ENCODE assay signal across 8 cellular contexts in the genomic region with DNA sequence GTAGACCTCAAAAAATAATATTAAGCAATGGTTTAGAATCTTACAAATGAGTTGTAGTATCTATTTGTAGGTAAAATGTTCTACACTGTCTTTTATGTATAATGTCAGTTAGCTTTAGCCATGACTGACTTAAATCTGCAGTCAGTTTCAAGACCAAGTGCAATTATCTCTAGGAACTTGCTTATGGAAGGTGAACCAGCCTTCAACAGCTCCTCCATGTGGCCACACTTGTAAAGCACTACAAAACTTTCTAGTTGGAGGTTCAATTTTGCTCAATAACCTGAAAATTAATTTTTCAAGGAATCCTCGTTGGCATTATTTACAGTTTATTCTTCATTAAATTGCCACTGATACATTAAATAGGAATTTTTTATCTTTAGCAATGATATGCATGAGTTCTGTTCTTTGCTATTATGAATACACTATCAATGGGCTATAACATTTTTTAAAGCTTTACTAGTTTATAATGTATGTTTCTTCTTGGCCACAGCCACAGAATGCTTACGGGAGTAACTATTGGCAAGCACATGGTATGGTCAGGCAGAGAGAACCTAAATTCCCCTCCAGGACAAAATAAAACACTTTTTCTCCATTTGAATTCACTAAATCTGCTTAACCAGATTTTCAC.
A peak's percentile ranks its signal among the peaks of the same experiment; 100 is the strongest.
DNase-seq lines count a peak whose midpoint lies in the region; ATAC-seq and TF ChIP-seq lines count a peak whose summit lies in the region.

No MANE protein-coding gene starts in this region.

- no peak overlapping the region for H3K27ac ChIP-seq in Peyer's patch

- H3K4me2 ChIP-seq in Loucy (ENCODE audit: low read depth, low read length, poor library complexity, severe bottlenecking), result no peak overlapping the region

- intact Hi-C loops in mucosa of descending colon (cut with DNase I, micrococcal nuclease), result loop anchor here (5.0 to 10.0 kb wide), 3 partner anchors 153 to 325 kb away; no protein-coding TSS in a partner anchor

- H3K4me3 ChIP-seq in Loucy (ENCODE audit: low read length, poor library complexity, severe bottlenecking) (no peak overlapping the region), cardiac fibroblast (replicated peaks in 1 of 2; ENCODE audit: low read depth in 2 of 2, low read length in 2 of 2) (no peak overlapping the region), mucosa of descending colon (no peak overlapping the region), Peyer's patch (no peak overlapping the region)

- H3K9me3 ChIP-seq in Loucy (ENCODE audit: insufficient read depth, low read depth, low read length) (no peaks in the 10 kb centered on the region), mucosa of descending colon (no peaks in the 10 kb centered on the region), Peyer's patch (no peaks in the 10 kb centered on the region)

- H4K20me1 ChIP-seq in Loucy (ENCODE audit: insufficient read depth, low read length, poor library complexity, severe bottlenecking), result no peaks in the 10 kb centered on the region

- H3F3A ChIP-seq in Loucy (ENCODE audit: low read depth), result no peaks in the 10 kb centered on the region

- H3K4me1 ChIP-seq in Loucy (ENCODE audit: insufficient read depth, low read length, poor library complexity, severe bottlenecking) (no peaks in the 10 kb centered on the region), mucosa of descending colon (ENCODE audit: low read depth) (no peaks in the 10 kb centered on the region), Peyer's patch (no peaks in the 10 kb centered on the region)

- no peak for TF ChIP-seq POLR2A in Peyer's patch (IDR thresholded peaks at IDR 0.05)

- peak; percentile 53 for ATAC-seq in mucosa of descending colon
- no peak for ATAC-seq in GM18511 (IDR thresholded peaks at IDR 0.05; ENCODE audit: unreplicated experiment)

- H3K79me2 ChIP-seq in Loucy (ENCODE audit: insufficient read depth, low read length), result no peaks in the 10 kb centered on the region

- DNase-seq in stimulated activated CD4-positive, alpha-beta T cell treated with anti-CD3 and anti-CD28 coated beads, Interleukin-15, amount 100 ng/mL, for 24 hours, result peak; percentile 7
- no peak for DNase-seq in stimulated activated CD4-positive, alpha-beta T cell treated with anti-CD3 and anti-CD28 coated beads, Interleukin-1b, Interleukin-23, amount 100 ng/mL, for 48 hours
- DNase-seq in cardiac fibroblast (ENCODE audit: low read depth in 2 of 2) (peak; percentile 45 to 66), mucosa of descending colon (peak in 1 of 3 donors; percentile 52), Peyer's patch (no peak), COLO829 (ENCODE audit: low spot score) (no peak)

- peak; percentile 90 for TF ChIP-seq CTCF in Loucy (conservative IDR thresholded peaks at IDR 0.05; ENCODE audit: low read length)
- peak; percentile 75 for TF ChIP-seq CTCF in cardiac fibroblast (IDR thresholded peaks at IDR 0.05; ENCODE audit: low read depth, low read length)
- TF ChIP-seq CTCF in mucosa of descending colon (IDR thresholded peaks at IDR 0.05), result peak; percentile 15
- peak in 2 of 6 experiments; percentile 9 to 19 for TF ChIP-seq CTCF in Peyer's patch (IDR thresholded peaks at IDR 0.05)

- H3K9me2 ChIP-seq in Loucy (replicated peaks; ENCODE audit: low read depth, low read length), result no peaks in the 10 kb centered on the region

- H2AFZ ChIP-seq in Loucy (ENCODE audit: low read length), result no peak overlapping the region

- no peak overlapping the region for H3K9ac ChIP-seq in Loucy (ENCODE audit: low read depth, low read length, poor library complexity, severe bottlenecking)

- H3K27me3 ChIP-seq in Loucy (ENCODE audit: insufficient read depth, low read length, poor library complexity, severe bottlenecking), result no peaks in the 10 kb centered on the region
- no peaks in the 10 kb centered on the region for H3K27me3 ChIP-seq in Peyer's patch

- H3K36me3 ChIP-seq in Loucy (ENCODE audit: insufficient read depth, low read length) (no peaks in the 10 kb centered on the region), mucosa of descending colon (ENCODE audit: low read depth) (no peaks in the 10 kb centered on the region), Peyer's patch (no peaks in the 10 kb centered on the region)

Comparison
In these comparisons a context has a peak if more than half of its experiments do, and no peak if none do; other contexts are left out.
1. DNase-seq: peak in stimulated activated CD4-positive, alpha-beta T cell treated with anti-CD3 and anti-CD28 coated beads, Interleukin-15, amount 100 ng/mL, for 24 hours (single experiment) and cardiac fibroblast (2 of 2); none in stimulated activated CD4-positive, alpha-beta T cell treated with anti-CD3 and anti-CD28 coated beads, Interleukin-1b, Interleukin-23, amount 100 ng/mL, for 48 hours (single experiment), Peyer's patch (0 of 3) and COLO829 (single experiment).